In the genomic region with DNA sequence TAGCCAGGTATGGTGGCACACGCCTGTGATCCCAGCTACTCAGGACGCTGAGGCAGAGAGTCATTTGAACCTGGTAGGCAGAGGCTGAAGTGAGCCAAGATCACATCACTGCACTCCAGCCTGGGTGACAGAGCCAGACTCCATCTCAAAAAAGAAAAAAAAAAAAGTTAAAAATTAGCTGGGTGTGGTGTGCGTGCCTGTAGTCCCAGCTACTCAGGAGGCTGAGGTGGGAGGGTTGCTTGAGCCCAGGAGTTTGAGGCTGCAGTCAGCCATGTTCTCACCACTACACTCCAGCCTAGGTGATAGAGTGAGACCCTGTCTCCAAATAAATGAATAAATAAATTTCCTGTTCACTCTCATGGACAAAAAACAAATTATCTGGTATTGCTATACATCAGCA, we compare ENCODE assay signal across 10 cellular contexts. TPM values are rescaled to one million over a fixed set of nuclear protein-coding genes. Genes with fewer than 3 reads are reported as not detected.
DNase-seq lines count a peak whose midpoint lies in the region; FAIRE-seq and TF ChIP-seq lines count a peak whose summit lies in the region.
"Not testable (repeated sequence)": the region's sequence is repeated elsewhere in the genome, so short reads cannot be mapped to it uniquely, and the experiment has no call there.
"Had no signal": no experiment of that assay in that cellular context is flagged by ENCODE, and none has a peak within 500 bp of the region (broad histone marks: within the 10 kb centered on the region; RNA-seq: fewer than 3 reads in every experiment).

No MANE protein-coding gene starts in this region.

- not testable (repeated sequence) for H3K36me3 Mint-ChIP-seq in mesothelial cell of epicardium

- H3K27ac ChIP-seq in dorsolateral prefrontal cortex: peak overlapping the region in 1 of 59 donors; percentile 44
- H3K27ac ChIP-seq in cardiac muscle cell: not testable (repeated sequence)
- peak overlapping the region in 1 of 2 donors; percentile 4 for H3K27ac ChIP-seq in ovary
- H3K27ac ChIP-seq in testis: peak overlapping the region in 1 of 2 donors; percentile 84

- not testable (repeated sequence) for H3K9me3 Mint-ChIP-seq in mesothelial cell of epicardium

- WGBS in ovary, 3 donors: 92 to 94% (median 93%) methylated on average over 3 of the region's 3 CpGs
- WGBS in testis, 2 donors: 67 to 69% methylated on average over 3 of the region's 3 CpGs

- not testable (repeated sequence) for H3K9me3 ChIP-seq in cardiac muscle cell (ENCODE audit: low read depth); ovary; testis

- H3K4me3 Mint-ChIP-seq in mesothelial cell of epicardium: peak overlapping the region; percentile 61

- in situ Hi-C loops in Caki2 (cut with HindIII; ENCODE audit: low pct_unique_long_range_greater_than_20kb, low sequenced_read_pairs): not testable (repeated sequence)

- not testable (repeated sequence) for H3K4me1 ChIP-seq in cardiac muscle cell (ENCODE audit: low read depth); ovary (ENCODE audit: insufficient read depth)
- peaks cover 11% of the 10 kb centered on the region for H3K4me1 ChIP-seq in testis

- peaks cover 31% of the 10 kb centered on the region for H3K27me3 Mint-ChIP-seq in mesothelial cell of epicardium (ENCODE audit: low read depth)

- H3K4me3 ChIP-seq in dorsolateral prefrontal cortex (peak overlapping the region in 53 of 59 donors; percentile 40 to 73 (median 62)), cardiac muscle cell (peak overlapping the region; percentile 26), kidney epithelial cell (ENCODE audit: low read depth, low read length) (peak overlapping the region; percentile 40), ovary (peak overlapping the region; percentile 31), testis (peak overlapping the region; percentile 47 to 59)

- H3K27me3 ChIP-seq in dorsolateral prefrontal cortex: peaks cover 0 to 10% (median 0%) of the 10 kb centered on the region in 45 donors
- not testable (repeated sequence) for H3K27me3 ChIP-seq in cardiac muscle cell; kidney epithelial cell (ENCODE audit: control insufficient read depth, insufficient read depth, low read length); ovary; testis

- intact Hi-C loops in dorsolateral prefrontal cortex (cut with DNase I); ovary (cut with DNase I); testis (cut with DNase I; ENCODE audit: low total_unique reads): not testable (repeated sequence)

- H3K4me1 Mint-ChIP-seq in mesothelial cell of epicardium: not testable (repeated sequence)

- TF ChIP-seq EP300 in ovary (IDR thresholded peaks at IDR 0.05): not testable (repeated sequence)

- H3K27ac Mint-ChIP-seq in mesothelial cell of epicardium: not testable (repeated sequence)

- TF ChIP-seq POLR2A in ovary (IDR thresholded peaks at IDR 0.05); testis (IDR thresholded peaks at IDR 0.05): not testable (repeated sequence)

- TF ChIP-seq CTCF in dorsolateral prefrontal cortex (IDR thresholded peaks at IDR 0.05 in 54 of 56, conservative IDR thresholded peaks at IDR 0.05 in 2 of 56; ENCODE audit: low read depth in 1 of 56, partially characterized antibody in 56 of 56); cardiac muscle cell (IDR thresholded peaks at IDR 0.05; ENCODE audit: low read depth, low read length); kidney epithelial cell (IDR thresholded peaks at IDR 0.05; ENCODE audit: insufficient read depth, low read length, poor library complexity, severe bottlenecking); mesothelial cell of epicardium (IDR thresholded peaks at IDR 0.05; ENCODE audit: unreplicated experiment); ovary (IDR thresholded peaks at IDR 0.05); testis (IDR thresholded peaks at IDR 0.05): not testable (repeated sequence)

- DNase-seq in Caki2 (ENCODE audit: low read depth): peak; percentile 68
- peak; percentile 53 for DNase-seq in RCC 7860 (ENCODE audit: low spot score)
- DNase-seq in dorsolateral prefrontal cortex; cardiac muscle cell (ENCODE audit: low read depth in 1 of 2, low spot score in 1 of 2); kidney epithelial cell (ENCODE audit: low read depth); mesothelial cell of epicardium (ENCODE audit: low spot score in 2 of 2, unreplicated experiment in 2 of 2); ovary; testis: not testable (repeated sequence)

- FAIRE-seq in RCC 7860 (lab: Jason Lieb, UNC): peak; percentile 83

- H3K36me3 ChIP-seq in cardiac muscle cell; kidney epithelial cell (ENCODE audit: control insufficient read depth, insufficient read depth, low read length); ovary; testis (ENCODE audit: low read depth, missing control alignments): not testable (repeated sequence)

RNA-seq across cellular contexts. Expression of a gene that starts 5.0 kb away (rescaled TPM):
- total RNA-seq in Caki2 (2014; rRNA removed; shearing (Covaris generic); ENCODE audit: low replicate concordance): 28.2 and 51.2 TPM in 2 replicates
- total RNA-seq in dorsolateral prefrontal cortex: 1 to 10 TPM; 1.1 to 7.5 (median 3.4) TPM
- total RNA-seq in cardiac muscle cell: 2.4 and 4.7 TPM in 2 replicates
- polyA plus RNA-seq in cardiac muscle cell: 1.2 and 2.2 TPM in 2 replicates
- 3.7 and 5.8 TPM in 2 replicates for total RNA-seq in kidney epithelial cell
- 2.0 to 2.3 TPM (median 2.1 TPM) in 3 replicates for total RNA-seq in mesothelial cell of epicardium
- 1 to 10 TPM in 5 of 7 donors, under 1 TPM in 2; 0.92 to 2.8 (median 2.0) TPM for total RNA-seq in ovary
- polyA plus RNA-seq in ovary: 1 to 10 TPM; 1.0 to 1.7 TPM
- total RNA-seq in testis: 10 to 100 TPM; 17.0 to 28.2 TPM
- 12.3 TPM for polyA plus RNA-seq in testis (ENCODE audit: insufficient read depth, low read depth, low replicate concordance)
- total RNA-seq: HT1080 had no signal

RNA-seq across cellular contexts. Expression of a gene that starts 33.0 kb away (rescaled TPM):
- 46.3 and 76.4 TPM in 2 replicates for total RNA-seq in Caki2 (2014; rRNA removed; shearing (Covaris generic); ENCODE audit: low replicate concordance)
- 10 to 100 TPM in 89 of 120 experiments, 1 to 10 TPM in 31; 3.1 to 57.7 (median 16.1) TPM for total RNA-seq in dorsolateral prefrontal cortex
- 0.32 and 2.9 TPM in 2 replicates for total RNA-seq in cardiac muscle cell
- 1.5 and 4.6 TPM in 2 replicates for polyA plus RNA-seq in cardiac muscle cell
- 2.5 and 4.0 TPM in 2 replicates for total RNA-seq in kidney epithelial cell
- total RNA-seq in mesothelial cell of epicardium: 0.36 to 0.81 TPM (median 0.40 TPM) in 3 replicates
- total RNA-seq in ovary: 1 to 10 TPM; 1.1 to 4.1 (median 1.9) TPM
- 1 to 10 TPM in 1 of 2 donors, not detected in 1; 1.9 TPM for polyA plus RNA-seq in ovary
- total RNA-seq in testis: 10 to 100 TPM; 11.3 to 18.5 TPM
- 4.2 TPM for polyA plus RNA-seq in testis (ENCODE audit: insufficient read depth, low read depth, low replicate concordance)
- total RNA-seq: HT1080 had no signal

RNA-seq across cellular contexts. Expression of a gene that starts 36.0 kb away (rescaled TPM):
- 0.14 TPM in 1 of 2 replicates, not detected in the other for total RNA-seq in Caki2 (2014; rRNA removed; shearing (Covaris generic); ENCODE audit: low replicate concordance)
- total RNA-seq in dorsolateral prefrontal cortex (1 to 10 TPM in 10 of 120 experiments, under 1 TPM in 93, not detected in 17; 0.11 to 1.6 (median 0.48) TPM), cardiac muscle cell (0.33 TPM in 1 of 2 replicates, not detected in the other), kidney epithelial cell (0.08 TPM in 1 of 2 replicates, not detected in the other), mesothelial cell of epicardium (0.11 to 0.36 TPM (median 0.20 TPM) in 3 replicates), ovary (under 1 TPM in 5 of 7 donors, not detected in 2; 0.12 to 0.32 (median 0.23) TPM), testis (10 to 100 TPM; 27.6 to 28.8 TPM)
- polyA plus RNA-seq in cardiac muscle cell (0.09 TPM in 1 of 2 replicates, not detected in the other), ovary (under 1 TPM; 0.15 to 0.19 TPM), testis (ENCODE audit: insufficient read depth, low read depth, low replicate concordance) (11.5 TPM)
- total RNA-seq: HT1080, Peyer's patch had no signal

RNA-seq across cellular contexts. Expression of a gene that starts 50.2 kb away (rescaled TPM):
- 179 and 184 TPM in 2 replicates for total RNA-seq in Caki2 (2014; rRNA removed; shearing (Covaris generic); ENCODE audit: low replicate concordance)
- total RNA-seq in dorsolateral prefrontal cortex: 10 to 100 TPM; 32.3 to 60.0 (median 44.4) TPM
- total RNA-seq in cardiac muscle cell: 49.1 and 56.3 TPM in 2 replicates
- polyA plus RNA-seq in cardiac muscle cell: 52.5 and 57.7 TPM in 2 replicates
- total RNA-seq in kidney epithelial cell: 93.9 and 99.0 TPM in 2 replicates
- 66.5 to 68.2 TPM (median 68.1 TPM) in 3 replicates for total RNA-seq in mesothelial cell of epicardium
- total RNA-seq in ovary: 10 to 100 TPM; 29.0 to 82.3 (median 63.7) TPM
- 10 to 100 TPM; 50.1 to 62.5 TPM for polyA plus RNA-seq in ovary
- total RNA-seq in testis: 10 to 100 TPM; 96.5 to 99.4 TPM
- polyA plus RNA-seq in testis (ENCODE audit: insufficient read depth, low read depth, low replicate concordance): 80.3 TPM

Comparison
In these comparisons a context has a peak if more than half of its experiments do, and no peak if none do; other contexts are left out.
1. RNA of a gene that starts 36.0 kb away (total RNA-seq): 27.6 to 28.8 TPM in testis; 0.11 to 1.6 TPM in dorsolateral prefrontal cortex, 0.33 TPM in cardiac muscle cell, 0.11 to 0.36 TPM in mesothelial cell of epicardium, 0.12 to 0.32 TPM in ovary, 0.14 TPM in Caki2 and 0.08 TPM in kidney epithelial cell; every median in the first group is over 10 times any median in the second.
2. Peak in every context shown above with its lines, with median percentiles within 50 percentile points of each other: H3K4me3 ChIP-seq.